Comparison of ENCODE assay signal across 3 cellular contexts in genomic region chr1:224092111-224092510, GRCh38.
"Had no signal": no experiment of that assay in that cellular context is flagged by ENCODE, and none has a peak within 500 bp of the region (broad histone marks: within the 10 kb centered on the region; RNA-seq: fewer than 3 reads in every experiment).

No MANE protein-coding gene starts in this region.

- H3K4me3 ChIP-seq: GM12878 had no signal

- ATAC-seq: GM12878 had no signal

- DNase-seq: GDM1, GF-D8 had no signal
